Comparison of ENCODE assay signal across 8 cellular contexts in genomic region chr11:111926505-111927391, GRCh38. TPM values are rescaled to one million over a fixed set of nuclear protein-coding genes. Genes with fewer than 3 reads are reported as not detected.
DNase-seq lines count a peak whose midpoint lies in the region; ATAC-seq and TF ChIP-seq lines count a peak whose summit lies in the region.

No MANE protein-coding gene starts in this region.

- peak overlapping the region; percentile 88 for H3K27ac Mint-ChIP-seq in activated T-helper 2 cell treated with anti-CD3 and anti-CD28 coated beads, Interferon-gamma antibody, Interleukin-2, Interleukin-4, amounts not matched to agents 10 μg/mL and 5 μg/mL and 100 μg/mL, durations not matched to agents 14 hours and 24 hours and 36 hours
- H3K27ac Mint-ChIP-seq in natural killer cell, result peak overlapping the region; percentile 79 to 94

- H3K9me3 Mint-ChIP-seq in activated T-helper 2 cell treated with anti-CD3 and anti-CD28 coated beads, Interferon-gamma antibody, Interleukin-2, Interleukin-4, amounts not matched to agents 10 μg/mL and 5 μg/mL and 100 μg/mL, durations not matched to agents 14 hours and 24 hours and 36 hours, result no peaks in the 10 kb centered on the region
- no peaks in the 10 kb centered on the region for H3K9me3 Mint-ChIP-seq in natural killer cell

- H3K4me1 Mint-ChIP-seq in activated T-helper 2 cell treated with anti-CD3 and anti-CD28 coated beads, Interferon-gamma antibody, Interleukin-2, Interleukin-4, amounts not matched to agents 10 μg/mL and 5 μg/mL and 100 μg/mL, durations not matched to agents 14 hours and 24 hours and 36 hours (ENCODE audit: low read depth), result peaks cover 19% of the 10 kb centered on the region
- H3K4me1 Mint-ChIP-seq in natural killer cell, result peaks cover 5 to 18% of the 10 kb centered on the region in 2 donors

- TF ChIP-seq CTCF in LNCaP clone FGC (IDR thresholded peaks at IDR 0.05; ENCODE audit: control insufficient read depth, extremely low read depth, insufficient read depth) (no peak), natural killer cell (IDR thresholded peaks at IDR 0.05) (no peak)

- DNase-seq in EL (peak; percentile 96), H4 (ENCODE audit: low spot score) (peak; percentile 87), LNCaP clone FGC (ENCODE audit: low read depth) (peak; percentile 88), RPMI8226 (peak; percentile 99), fibroblast of peridontal ligament (ENCODE audit: extremely low read depth) (peak; percentile 93), natural killer cell (peak; percentile 96)
- DNase-seq in activated T-helper 2 cell treated with anti-CD3 and anti-CD28 coated beads, Interferon-gamma antibody, Interleukin-2, Interleukin-4, amounts not matched to agents 10 μg/mL and 5 μg/mL and 100 μg/mL, durations not matched to agents 14 hours and 24 hours and 36 hours (ENCODE audit: low spot score), result peak; percentile 94
- peak; percentile 89 to 97 (median 94) for DNase-seq in stimulated activated naive CD4-positive, alpha-beta T cell (lab: John Stamatoyannopoulos, UW)

- H3K4me3 Mint-ChIP-seq in activated T-helper 2 cell treated with anti-CD3 and anti-CD28 coated beads, Interferon-gamma antibody, Interleukin-2, Interleukin-4, amounts not matched to agents 10 μg/mL and 5 μg/mL and 100 μg/mL, durations not matched to agents 14 hours and 24 hours and 36 hours (ENCODE audit: low read depth), result peak overlapping the region; percentile 82
- H3K4me3 Mint-ChIP-seq in natural killer cell, result peak overlapping the region; percentile 88

- H3K27me3 Mint-ChIP-seq in activated T-helper 2 cell treated with anti-CD3 and anti-CD28 coated beads, Interferon-gamma antibody, Interleukin-2, Interleukin-4, amounts not matched to agents 10 μg/mL and 5 μg/mL and 100 μg/mL, durations not matched to agents 14 hours and 24 hours and 36 hours (ENCODE audit: low read depth), result peaks cover 3% of the 10 kb centered on the region
- H3K27me3 Mint-ChIP-seq in natural killer cell (ENCODE audit: low read depth in 2 of 2), result peaks cover 8 to 18% of the 10 kb centered on the region in 2 donors

- intact Hi-C loops in activated T-helper 2 cell treated with anti-CD3 and anti-CD28 coated beads, Interferon-gamma antibody, Interleukin-2, Interleukin-4, amounts not matched to agents 10 μg/mL and 5 μg/mL and 100 μg/mL, durations not matched to agents 14 hours and 24 hours and 36 hours (cut with micrococcal nuclease), result loop anchor here (1.0 to 2.0 kb wide), 4 partner anchors 47 to 324 kb away; partner anchors contain the start of genes ALG9, CFAP68, FDXACB1 and PTS
- intact Hi-C loops in natural killer cell (cut with micrococcal nuclease), result loop anchor here (1.0 to 2.0 kb wide), 3 partner anchors 47 to 160 kb away; partner anchors contain the start of genes CFAP68, DLAT, FDXACB1 and SDHD

- H3K36me3 Mint-ChIP-seq in activated T-helper 2 cell treated with anti-CD3 and anti-CD28 coated beads, Interferon-gamma antibody, Interleukin-2, Interleukin-4, amounts not matched to agents 10 μg/mL and 5 μg/mL and 100 μg/mL, durations not matched to agents 14 hours and 24 hours and 36 hours (ENCODE audit: low read depth), result no peaks in the 10 kb centered on the region
- H3K36me3 Mint-ChIP-seq in natural killer cell, result no peaks in the 10 kb centered on the region

- ATAC-seq in natural killer cell, result peak; percentile 88 to 96 (median 89)

- H3K4me3 ChIP-seq in LNCaP clone FGC (ENCODE audit: low read depth, low read length), result peak overlapping the region; percentile 46

RNA-seq across cellular contexts. Expression of gene C11orf52, which starts 8.0 kb away (rescaled TPM):
- total RNA-seq in H4 (2014; rRNA removed; shearing (Covaris generic)), result not detected in 2 replicates
- total RNA-seq in activated T-helper 2 cell treated with anti-CD3 and anti-CD28 coated beads, Interferon-gamma antibody, Interleukin-2, Interleukin-4, amounts not matched to agents 10 μg/mL and 5 μg/mL and 100 μg/mL, durations not matched to agents 14 hours and 24 hours and 36 hours, result not detected in 2 replicates
- total RNA-seq in natural killer cell, result not detected

RNA-seq across cellular contexts. Expression of gene DIXDC1, which starts 10.4 kb away (rescaled TPM):
- total RNA-seq in H4 (2014; rRNA removed; shearing (Covaris generic)), result 4.4 and 6.3 TPM in 2 replicates
- 30.0 and 30.7 TPM in 2 replicates for total RNA-seq in activated T-helper 2 cell treated with anti-CD3 and anti-CD28 coated beads, Interferon-gamma antibody, Interleukin-2, Interleukin-4, amounts not matched to agents 10 μg/mL and 5 μg/mL and 100 μg/mL, durations not matched to agents 14 hours and 24 hours and 36 hours
- total RNA-seq in natural killer cell, result 1 to 10 TPM in 1 of 3 donors, under 1 TPM in 2; 0.26 to 1.0 (median 0.57) TPM

RNA-seq across cellular contexts. Expression of gene HSPB2, which starts 14.2 kb away (rescaled TPM):
- not detected in 2 replicates for total RNA-seq in H4 (2014; rRNA removed; shearing (Covaris generic))
- not detected in 2 replicates for total RNA-seq in activated T-helper 2 cell treated with anti-CD3 and anti-CD28 coated beads, Interferon-gamma antibody, Interleukin-2, Interleukin-4, amounts not matched to agents 10 μg/mL and 5 μg/mL and 100 μg/mL, durations not matched to agents 14 hours and 24 hours and 36 hours
- total RNA-seq in natural killer cell, result not detected

RNA-seq across cellular contexts. Expression of gene CRYAB, which starts 15.2 kb away (rescaled TPM):
- total RNA-seq in H4 (2014; rRNA removed; shearing (Covaris generic)), result 0.15 TPM in 1 of 2 replicates, not detected in the other
- total RNA-seq in activated T-helper 2 cell treated with anti-CD3 and anti-CD28 coated beads, Interferon-gamma antibody, Interleukin-2, Interleukin-4, amounts not matched to agents 10 μg/mL and 5 μg/mL and 100 μg/mL, durations not matched to agents 14 hours and 24 hours and 36 hours, result not detected in 2 replicates
- not detected for total RNA-seq in natural killer cell

RNA-seq across cellular contexts. Expression of gene CFAP68, which starts 47.4 kb away (rescaled TPM):
- total RNA-seq in H4 (2014; rRNA removed; shearing (Covaris generic)), result 22.7 and 28.2 TPM in 2 replicates
- 19.4 and 22.2 TPM in 2 replicates for total RNA-seq in activated T-helper 2 cell treated with anti-CD3 and anti-CD28 coated beads, Interferon-gamma antibody, Interleukin-2, Interleukin-4, amounts not matched to agents 10 μg/mL and 5 μg/mL and 100 μg/mL, durations not matched to agents 14 hours and 24 hours and 36 hours
- 1 to 10 TPM; 5.9 to 9.2 (median 7.6) TPM for total RNA-seq in natural killer cell

Comparison
In these comparisons a context has a peak if more than half of its experiments do, and no peak if none do; other contexts are left out.
1. Peak in every context shown above with its lines: DNase-seq, ATAC-seq and H3K4me3 ChIP-seq.